1 cellular context compared by ENCODE assay signal in the genomic region with DNA sequence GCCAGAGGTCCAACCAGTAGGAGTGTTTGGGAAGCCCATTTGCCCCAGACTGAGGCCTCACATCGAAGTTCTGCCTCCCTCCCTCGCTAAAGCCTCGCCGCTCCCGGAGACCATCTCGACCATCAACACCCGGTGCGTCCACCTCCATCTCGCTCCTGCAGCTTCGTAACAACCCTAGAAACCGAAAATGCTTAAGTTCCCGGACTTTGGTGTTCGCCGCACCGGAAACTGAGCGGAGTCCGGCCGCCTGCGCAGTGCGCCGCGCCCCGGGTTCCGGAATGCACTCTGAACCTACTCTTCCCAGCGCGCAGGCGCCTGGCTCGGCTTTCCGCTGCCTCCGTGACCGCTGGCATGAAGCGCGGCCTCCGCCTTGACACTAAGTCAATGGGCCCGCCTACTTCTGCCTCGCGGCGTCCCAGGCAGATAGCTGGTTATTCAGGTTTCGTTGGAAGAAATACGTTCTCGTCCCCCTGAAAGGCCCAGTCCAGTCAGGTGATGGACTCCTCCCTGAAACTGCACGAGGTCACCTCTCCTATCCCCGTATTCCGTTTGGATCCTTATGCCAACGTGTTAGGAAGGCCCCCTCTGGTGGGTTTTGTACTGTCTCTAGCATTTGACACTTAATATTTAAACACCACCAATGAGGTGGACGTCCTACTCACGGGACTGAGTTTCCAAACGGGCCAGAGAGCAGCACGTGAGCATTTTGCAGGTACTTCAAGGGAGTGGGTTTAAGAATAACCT.
TF ChIP-seq lines count a peak whose summit lies in the region.

No MANE protein-coding gene starts in this region.

TF ChIP-seq in HepG2, 621 proteins besides CTCF, POLR2A, EP300 and RAD21 (continued from another document and continues in another):
- TF ChIP-seq, protein P1, sequence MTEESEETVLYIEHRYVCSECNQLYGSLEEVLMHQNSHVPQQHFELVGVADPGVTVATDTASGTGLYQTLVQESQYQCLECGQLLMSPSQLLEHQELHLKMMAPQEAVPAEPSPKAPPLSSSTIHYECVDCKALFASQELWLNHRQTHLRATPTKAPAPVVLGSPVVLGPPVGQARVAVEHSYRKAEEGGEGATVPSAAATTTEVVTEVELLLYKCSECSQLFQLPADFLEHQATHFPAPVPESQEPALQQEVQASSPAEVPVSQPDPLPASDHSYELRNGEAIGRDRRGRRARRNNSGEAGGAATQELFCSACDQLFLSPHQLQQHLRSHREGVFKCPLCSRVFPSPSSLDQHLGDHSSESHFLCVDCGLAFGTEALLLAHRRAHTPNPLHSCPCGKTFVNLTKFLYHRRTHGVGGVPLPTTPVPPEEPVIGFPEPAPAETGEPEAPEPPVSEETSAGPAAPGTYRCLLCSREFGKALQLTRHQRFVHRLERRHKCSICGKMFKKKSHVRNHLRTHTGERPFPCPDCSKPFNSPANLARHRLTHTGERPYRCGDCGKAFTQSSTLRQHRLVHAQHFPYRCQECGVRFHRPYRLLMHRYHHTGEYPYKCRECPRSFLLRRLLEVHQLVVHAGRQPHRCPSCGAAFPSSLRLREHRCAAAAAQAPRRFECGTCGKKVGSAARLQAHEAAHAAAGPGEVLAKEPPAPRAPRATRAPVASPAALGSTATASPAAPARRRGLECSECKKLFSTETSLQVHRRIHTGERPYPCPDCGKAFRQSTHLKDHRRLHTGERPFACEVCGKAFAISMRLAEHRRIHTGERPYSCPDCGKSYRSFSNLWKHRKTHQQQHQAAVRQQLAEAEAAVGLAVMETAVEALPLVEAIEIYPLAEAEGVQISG (CRISPR knock-in tag; IDR thresholded peaks at IDR 0.05) = peak; percentile 81
- TF ChIP-seq NFIB (CRISPR knock-in tag; IDR thresholded peaks at IDR 0.05; ENCODE audit: borderline replicate concordance) = no peak
- no peak for TF ChIP-seq ZNF296 (CRISPR knock-in tag; conservative IDR thresholded peaks at IDR 0.05)
- TF ChIP-seq, protein P2, sequence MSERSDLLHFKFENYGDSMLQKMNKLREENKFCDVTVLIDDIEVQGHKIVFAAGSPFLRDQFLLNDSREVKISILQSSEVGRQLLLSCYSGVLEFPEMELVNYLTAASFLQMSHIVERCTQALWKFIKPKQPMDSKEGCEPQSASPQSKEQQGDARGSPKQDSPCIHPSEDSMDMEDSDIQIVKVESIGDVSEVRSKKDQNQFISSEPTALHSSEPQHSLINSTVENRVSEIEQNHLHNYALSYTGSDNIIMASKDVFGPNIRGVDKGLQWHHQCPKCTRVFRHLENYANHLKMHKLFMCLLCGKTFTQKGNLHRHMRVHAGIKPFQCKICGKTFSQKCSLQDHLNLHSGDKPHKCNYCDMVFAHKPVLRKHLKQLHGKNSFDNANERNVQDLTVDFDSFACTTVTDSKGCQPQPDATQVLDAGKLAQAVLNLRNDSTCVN (CRISPR knock-in tag; IDR thresholded peaks at IDR 0.05; ENCODE audit: borderline replicate concordance) = peak; percentile 79; the same call in 1 of the 2 replicates
- TF ChIP-seq ZNF34 (CRISPR knock-in tag; IDR thresholded peaks at IDR 0.05; ENCODE audit: borderline replicate concordance) = peak; percentile 85; the same call in 1 of the 2 replicates
- TF ChIP-seq MBD4 (IDR thresholded peaks at IDR 0.05; ENCODE audit: borderline replicate concordance, low read length) = no peak; the same call in 1 of the 2 replicates
- TF ChIP-seq ZNF766 (CRISPR knock-in tag; IDR thresholded peaks at IDR 0.05; ENCODE audit: borderline replicate concordance) = no peak
- TF ChIP-seq GFI1 (CRISPR knock-in tag; IDR thresholded peaks at IDR 0.05; ENCODE audit: borderline replicate concordance) = peak; percentile 88
- no peak for TF ChIP-seq ZNF17 (CRISPR knock-in tag; IDR thresholded peaks at IDR 0.05)
- 0 out of 2 replicates have a peak, but pooled peaks have one; percentile 19 for TF ChIP-seq WIZ (CRISPR knock-in tag; IDR thresholded peaks at IDR 0.05)
- TF ChIP-seq, protein P3, sequence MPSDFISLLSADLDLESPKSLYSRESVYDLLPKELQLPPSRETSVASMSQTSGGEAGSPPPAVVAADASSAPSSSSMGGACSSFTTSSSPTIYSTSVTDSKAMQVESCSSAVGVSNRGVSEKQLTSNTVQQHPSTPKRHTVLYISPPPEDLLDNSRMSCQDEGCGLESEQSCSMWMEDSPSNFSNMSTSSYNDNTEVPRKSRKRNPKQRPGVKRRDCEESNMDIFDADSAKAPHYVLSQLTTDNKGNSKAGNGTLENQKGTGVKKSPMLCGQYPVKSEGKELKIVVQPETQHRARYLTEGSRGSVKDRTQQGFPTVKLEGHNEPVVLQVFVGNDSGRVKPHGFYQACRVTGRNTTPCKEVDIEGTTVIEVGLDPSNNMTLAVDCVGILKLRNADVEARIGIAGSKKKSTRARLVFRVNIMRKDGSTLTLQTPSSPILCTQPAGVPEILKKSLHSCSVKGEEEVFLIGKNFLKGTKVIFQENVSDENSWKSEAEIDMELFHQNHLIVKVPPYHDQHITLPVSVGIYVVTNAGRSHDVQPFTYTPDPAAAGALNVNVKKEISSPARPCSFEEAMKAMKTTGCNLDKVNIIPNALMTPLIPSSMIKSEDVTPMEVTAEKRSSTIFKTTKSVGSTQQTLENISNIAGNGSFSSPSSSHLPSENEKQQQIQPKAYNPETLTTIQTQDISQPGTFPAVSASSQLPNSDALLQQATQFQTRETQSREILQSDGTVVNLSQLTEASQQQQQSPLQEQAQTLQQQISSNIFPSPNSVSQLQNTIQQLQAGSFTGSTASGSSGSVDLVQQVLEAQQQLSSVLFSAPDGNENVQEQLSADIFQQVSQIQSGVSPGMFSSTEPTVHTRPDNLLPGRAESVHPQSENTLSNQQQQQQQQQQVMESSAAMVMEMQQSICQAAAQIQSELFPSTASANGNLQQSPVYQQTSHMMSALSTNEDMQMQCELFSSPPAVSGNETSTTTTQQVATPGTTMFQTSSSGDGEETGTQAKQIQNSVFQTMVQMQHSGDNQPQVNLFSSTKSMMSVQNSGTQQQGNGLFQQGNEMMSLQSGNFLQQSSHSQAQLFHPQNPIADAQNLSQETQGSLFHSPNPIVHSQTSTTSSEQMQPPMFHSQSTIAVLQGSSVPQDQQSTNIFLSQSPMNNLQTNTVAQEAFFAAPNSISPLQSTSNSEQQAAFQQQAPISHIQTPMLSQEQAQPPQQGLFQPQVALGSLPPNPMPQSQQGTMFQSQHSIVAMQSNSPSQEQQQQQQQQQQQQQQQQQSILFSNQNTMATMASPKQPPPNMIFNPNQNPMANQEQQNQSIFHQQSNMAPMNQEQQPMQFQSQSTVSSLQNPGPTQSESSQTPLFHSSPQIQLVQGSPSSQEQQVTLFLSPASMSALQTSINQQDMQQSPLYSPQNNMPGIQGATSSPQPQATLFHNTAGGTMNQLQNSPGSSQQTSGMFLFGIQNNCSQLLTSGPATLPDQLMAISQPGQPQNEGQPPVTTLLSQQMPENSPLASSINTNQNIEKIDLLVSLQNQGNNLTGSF (CRISPR knock-in tag; IDR thresholded peaks at IDR 0.05) = no peak
- TF ChIP-seq TEAD2 (CRISPR knock-in tag; IDR thresholded peaks at IDR 0.05) = no peak
- no peak; the same call in 1 of the 2 replicates for TF ChIP-seq MEIS2 (CRISPR knock-in tag; IDR thresholded peaks at IDR 0.05)
- no peak for TF ChIP-seq HNRNPUL1 (IDR thresholded peaks at IDR 0.05; ENCODE audit: low read depth, low read length)
- no peak for TF ChIP-seq ZNF781 (CRISPR knock-in tag; IDR thresholded peaks at IDR 0.05; ENCODE audit: borderline replicate concordance, not compliant biosample characterization)
- peak; percentile 83; the same call in 1 of the 2 replicates for TF ChIP-seq ZNF292 (CRISPR knock-in tag; IDR thresholded peaks at IDR 0.05; ENCODE audit: borderline replicate concordance, low read depth)
- peak; percentile 64 for TF ChIP-seq ZNF772 (CRISPR knock-in tag; IDR thresholded peaks at IDR 0.05)
- TF ChIP-seq MTA1 (CRISPR knock-in tag; IDR thresholded peaks at IDR 0.05; ENCODE audit: borderline replicate concordance) = peak; percentile 70; the same call in 1 of the 2 replicates
- TF ChIP-seq RXRB (CRISPR knock-in tag; IDR thresholded peaks at IDR 0.05; ENCODE audit: borderline replicate concordance) = peak; percentile 28; the same call in 1 of the 2 replicates
- peak; percentile 83; the same call in 1 of the 2 replicates for TF ChIP-seq ZSCAN22 (CRISPR knock-in tag; IDR thresholded peaks at IDR 0.05)
- TF ChIP-seq ZFP1 (CRISPR knock-in tag; IDR thresholded peaks at IDR 0.05) = 0 out of 2 replicates have a peak, but pooled peaks have one; percentile 72
- no peak; the same call in 1 of the 2 replicates for TF ChIP-seq GLI4 (CRISPR knock-in tag; IDR thresholded peaks at IDR 0.05; ENCODE audit: borderline replicate concordance)
- TF ChIP-seq, protein P4, sequence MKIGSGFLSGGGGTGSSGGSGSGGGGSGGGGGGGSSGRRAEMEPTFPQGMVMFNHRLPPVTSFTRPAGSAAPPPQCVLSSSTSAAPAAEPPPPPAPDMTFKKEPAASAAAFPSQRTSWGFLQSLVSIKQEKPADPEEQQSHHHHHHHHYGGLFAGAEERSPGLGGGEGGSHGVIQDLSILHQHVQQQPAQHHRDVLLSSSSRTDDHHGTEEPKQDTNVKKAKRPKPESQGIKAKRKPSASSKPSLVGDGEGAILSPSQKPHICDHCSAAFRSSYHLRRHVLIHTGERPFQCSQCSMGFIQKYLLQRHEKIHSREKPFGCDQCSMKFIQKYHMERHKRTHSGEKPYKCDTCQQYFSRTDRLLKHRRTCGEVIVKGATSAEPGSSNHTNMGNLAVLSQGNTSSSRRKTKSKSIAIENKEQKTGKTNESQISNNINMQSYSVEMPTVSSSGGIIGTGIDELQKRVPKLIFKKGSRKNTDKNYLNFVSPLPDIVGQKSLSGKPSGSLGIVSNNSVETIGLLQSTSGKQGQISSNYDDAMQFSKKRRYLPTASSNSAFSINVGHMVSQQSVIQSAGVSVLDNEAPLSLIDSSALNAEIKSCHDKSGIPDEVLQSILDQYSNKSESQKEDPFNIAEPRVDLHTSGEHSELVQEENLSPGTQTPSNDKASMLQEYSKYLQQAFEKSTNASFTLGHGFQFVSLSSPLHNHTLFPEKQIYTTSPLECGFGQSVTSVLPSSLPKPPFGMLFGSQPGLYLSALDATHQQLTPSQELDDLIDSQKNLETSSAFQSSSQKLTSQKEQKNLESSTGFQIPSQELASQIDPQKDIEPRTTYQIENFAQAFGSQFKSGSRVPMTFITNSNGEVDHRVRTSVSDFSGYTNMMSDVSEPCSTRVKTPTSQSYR (CRISPR knock-in tag; IDR thresholded peaks at IDR 0.05; ENCODE audit: borderline replicate concordance) = no peak; the same call in 1 of the 2 replicates
- TF ChIP-seq CC2D1A (CRISPR knock-in tag; IDR thresholded peaks at IDR 0.05) = peak; percentile 66; the same call in 1 of the 2 replicates
- TF ChIP-seq ZNF709 (CRISPR knock-in tag; IDR thresholded peaks at IDR 0.05) = peak; percentile 83; the same call in 1 of the 2 replicates
- TF ChIP-seq SSRP1 (CRISPR knock-in tag; IDR thresholded peaks at IDR 0.05) = peak; percentile 77; the same call in 1 of the 2 replicates
- TF ChIP-seq MAF1 (CRISPR knock-in tag; IDR thresholded peaks at IDR 0.05; ENCODE audit: borderline replicate concordance) = no peak
- TF ChIP-seq, protein P5, sequence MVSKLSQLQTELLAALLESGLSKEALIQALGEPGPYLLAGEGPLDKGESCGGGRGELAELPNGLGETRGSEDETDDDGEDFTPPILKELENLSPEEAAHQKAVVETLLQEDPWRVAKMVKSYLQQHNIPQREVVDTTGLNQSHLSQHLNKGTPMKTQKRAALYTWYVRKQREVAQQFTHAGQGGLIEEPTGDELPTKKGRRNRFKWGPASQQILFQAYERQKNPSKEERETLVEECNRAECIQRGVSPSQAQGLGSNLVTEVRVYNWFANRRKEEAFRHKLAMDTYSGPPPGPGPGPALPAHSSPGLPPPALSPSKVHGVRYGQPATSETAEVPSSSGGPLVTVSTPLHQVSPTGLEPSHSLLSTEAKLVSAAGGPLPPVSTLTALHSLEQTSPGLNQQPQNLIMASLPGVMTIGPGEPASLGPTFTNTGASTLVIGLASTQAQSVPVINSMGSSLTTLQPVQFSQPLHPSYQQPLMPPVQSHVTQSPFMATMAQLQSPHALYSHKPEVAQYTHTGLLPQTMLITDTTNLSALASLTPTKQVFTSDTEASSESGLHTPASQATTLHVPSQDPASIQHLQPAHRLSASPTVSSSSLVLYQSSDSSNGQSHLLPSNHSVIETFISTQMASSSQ (IDR thresholded peaks at IDR 0.05; ENCODE audit: low read depth) = no peak
- TF ChIP-seq, protein P5 (CRISPR knock-in tag; IDR thresholded peaks at IDR 0.05; ENCODE audit: borderline replicate concordance) = peak; percentile 74; the same call in 1 of the 2 replicates
- TF ChIP-seq, protein P6, sequence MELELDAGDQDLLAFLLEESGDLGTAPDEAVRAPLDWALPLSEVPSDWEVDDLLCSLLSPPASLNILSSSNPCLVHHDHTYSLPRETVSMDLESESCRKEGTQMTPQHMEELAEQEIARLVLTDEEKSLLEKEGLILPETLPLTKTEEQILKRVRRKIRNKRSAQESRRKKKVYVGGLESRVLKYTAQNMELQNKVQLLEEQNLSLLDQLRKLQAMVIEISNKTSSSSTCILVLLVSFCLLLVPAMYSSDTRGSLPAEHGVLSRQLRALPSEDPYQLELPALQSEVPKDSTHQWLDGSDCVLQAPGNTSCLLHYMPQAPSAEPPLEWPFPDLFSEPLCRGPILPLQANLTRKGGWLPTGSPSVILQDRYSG (CRISPR knock-in tag; IDR thresholded peaks at IDR 0.05) = no peak
- TF ChIP-seq ZNF790 (CRISPR knock-in tag; IDR thresholded peaks at IDR 0.05; ENCODE audit: borderline replicate concordance) = no peak; the same call in 1 of the 2 replicates
- TF ChIP-seq, protein P7, sequence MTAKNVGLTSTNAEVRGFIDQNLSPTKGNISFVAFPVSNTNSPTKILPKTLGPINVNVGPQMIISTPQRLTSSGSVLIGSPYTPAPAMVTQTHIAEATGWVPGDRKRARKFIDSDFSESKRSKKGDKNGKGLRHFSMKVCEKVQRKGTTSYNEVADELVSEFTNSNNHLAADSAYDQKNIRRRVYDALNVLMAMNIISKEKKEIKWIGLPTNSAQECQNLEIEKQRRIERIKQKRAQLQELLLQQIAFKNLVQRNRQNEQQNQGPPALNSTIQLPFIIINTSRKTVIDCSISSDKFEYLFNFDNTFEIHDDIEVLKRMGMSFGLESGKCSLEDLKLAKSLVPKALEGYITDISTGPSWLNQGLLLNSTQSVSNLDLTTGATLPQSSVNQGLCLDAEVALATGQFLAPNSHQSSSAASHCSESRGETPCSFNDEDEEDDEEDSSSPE (CRISPR knock-in tag; IDR thresholded peaks at IDR 0.05) = peak; percentile 85
- TF ChIP-seq, protein P8, sequence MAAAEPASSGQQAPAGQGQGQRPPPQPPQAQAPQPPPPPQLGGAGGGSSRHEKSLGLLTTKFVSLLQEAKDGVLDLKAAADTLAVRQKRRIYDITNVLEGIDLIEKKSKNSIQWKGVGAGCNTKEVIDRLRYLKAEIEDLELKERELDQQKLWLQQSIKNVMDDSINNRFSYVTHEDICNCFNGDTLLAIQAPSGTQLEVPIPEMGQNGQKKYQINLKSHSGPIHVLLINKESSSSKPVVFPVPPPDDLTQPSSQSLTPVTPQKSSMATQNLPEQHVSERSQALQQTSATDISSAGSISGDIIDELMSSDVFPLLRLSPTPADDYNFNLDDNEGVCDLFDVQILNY (CRISPR knock-in tag; conservative IDR thresholded peaks at IDR 0.05) = no peak
